In the genomic region with DNA sequence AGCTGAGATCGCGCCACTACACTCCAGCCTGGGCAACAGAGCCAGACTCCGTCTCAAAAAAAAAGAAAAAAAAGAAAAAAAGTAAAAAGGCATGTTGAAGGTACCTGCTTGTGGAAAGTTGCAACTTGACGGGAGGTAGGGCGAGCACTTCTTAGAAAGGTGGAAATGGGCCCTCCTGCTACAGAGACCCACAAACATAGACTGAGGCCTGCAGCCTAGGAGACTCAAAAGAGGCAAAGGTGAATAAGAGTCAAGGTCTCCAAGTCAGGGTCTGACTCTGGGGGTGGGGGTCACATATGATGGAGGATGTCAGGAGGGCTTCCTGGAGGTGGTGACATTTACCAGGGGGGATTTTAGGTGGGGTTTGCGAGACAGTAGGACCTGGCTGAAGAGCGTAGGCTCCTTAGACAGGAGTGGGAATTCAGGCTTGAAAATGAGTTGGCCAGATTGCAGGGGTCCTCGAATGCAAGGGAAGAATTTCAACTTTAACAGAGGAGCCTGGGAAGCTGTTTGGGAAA, we compare ENCODE assay signal across 11 cellular contexts.
DNase-seq lines count a peak whose midpoint lies in the region; ATAC-seq, FAIRE-seq and TF ChIP-seq lines count a peak whose summit lies in the region.
"Had no signal": no experiment of that assay in that cellular context is flagged by ENCODE, and none has a peak within 500 bp of the region (broad histone marks: within the 10 kb centered on the region; RNA-seq: fewer than 3 reads in every experiment).

No MANE protein-coding gene starts in this region.

- ATAC-seq in CD4-positive, CD25-positive, alpha-beta regulatory T cell (ENCODE audit: low read depth in 2 of 2) = no peak
- no peak for ATAC-seq in HG03039 (IDR thresholded peaks at IDR 0.05; ENCODE audit: unreplicated experiment)
- ATAC-seq in HG02973 (IDR thresholded peaks at IDR 0.05; ENCODE audit: unreplicated experiment) = no peak
- ATAC-seq in GM19452 (IDR thresholded peaks at IDR 0.05; ENCODE audit: unreplicated experiment) = no peak
- ATAC-seq: HCT116 had no signal

- no peak for FAIRE-seq in GM12892 (lab: Jason Lieb, UNC)

- peaks cover 7% of the 10 kb centered on the region for H3K36me3 Mint-ChIP-seq in CD4-positive, CD25-positive, alpha-beta regulatory T cell

- TF ChIP-seq CTCF in KMS-11 (conservative IDR thresholded peaks at IDR 0.05; ENCODE audit: low read depth, low read length) (no peak), colonic mucosa (IDR thresholded peaks at IDR 0.05) (no peak), osteoblast (IDR thresholded peaks at IDR 0.05; ENCODE audit: extremely low read depth, low read depth, low read length) (no peak)

- H3K4me3 Mint-ChIP-seq in CD4-positive, CD25-positive, alpha-beta regulatory T cell = peak overlapping the region; percentile 84 to 91 (median 88)

- peak in 1 of 3 donors; percentile 66 for DNase-seq in CD4-positive, CD25-positive, alpha-beta regulatory T cell
- no peak for DNase-seq in colonic mucosa
- DNase-seq in osteoblast (ENCODE audit: insufficient read length, low spot score, missing footprints) = no peak
- DNase-seq in GM12892 (ENCODE audit: insufficient read length) = no peak
- DNase-seq: NCI-H187 treated with DMSO at 0.1 percent for 48 hours, PC-9 had no signal

- no peak overlapping the region for H2AFZ ChIP-seq in KMS-11 (ENCODE audit: low read depth)
- no peak overlapping the region for H2AFZ ChIP-seq in osteoblast (ENCODE audit: low read length)
- H2AFZ ChIP-seq: PC-9 had no signal

- H3K9me3 ChIP-seq in CD4-positive, CD25-positive, alpha-beta regulatory T cell (ENCODE audit: control insufficient read depth in 2 of 2, low read length in 2 of 2) = no peaks in the 10 kb centered on the region
- no peaks in the 10 kb centered on the region for H3K9me3 ChIP-seq in colonic mucosa
- no peaks in the 10 kb centered on the region for H3K9me3 ChIP-seq in osteoblast (ENCODE audit: low read depth, low read length)

- H3K27me3 Mint-ChIP-seq in CD4-positive, CD25-positive, alpha-beta regulatory T cell = no peaks in the 10 kb centered on the region

- H4K20me1 ChIP-seq in KMS-11 (ENCODE audit: insufficient read depth) (no peaks in the 10 kb centered on the region), osteoblast (ENCODE audit: insufficient read depth, low read length) (peaks cover 86% of the 10 kb centered on the region)

- H3K9me3 Mint-ChIP-seq in CD4-positive, CD25-positive, alpha-beta regulatory T cell = no peaks in the 10 kb centered on the region

- no peaks in the 10 kb centered on the region for H3K27me3 ChIP-seq in CD4-positive, CD25-positive, alpha-beta regulatory T cell (ENCODE audit: control insufficient read depth, insufficient read depth, low read length)
- H3K27me3 ChIP-seq in KMS-11 (ENCODE audit: insufficient read depth, low read depth) = no peaks in the 10 kb centered on the region
- H3K27me3 ChIP-seq in colonic mucosa = no peaks in the 10 kb centered on the region
- H3K27me3 ChIP-seq in osteoblast (ENCODE audit: insufficient read depth, low read length) = no peaks in the 10 kb centered on the region

- peaks cover 99% of the 10 kb centered on the region for H3K4me1 ChIP-seq in CD4-positive, CD25-positive, alpha-beta regulatory T cell (ENCODE audit: control insufficient read depth, insufficient read depth, low read length, poor library complexity, severe bottlenecking)
- H3K4me1 ChIP-seq in KMS-11 (ENCODE audit: low read depth, poor library complexity, severe bottlenecking) (peaks cover 98% of the 10 kb centered on the region), colonic mucosa (peaks cover 27% of the 10 kb centered on the region), osteoblast (ENCODE audit: insufficient read depth, low read length) (peaks cover 49% of the 10 kb centered on the region)

- H3K4me3 ChIP-seq in CD4-positive, CD25-positive, alpha-beta regulatory T cell (ENCODE audit: low read depth, low read length) = peak overlapping the region; percentile 37
- H3K4me3 ChIP-seq in KMS-11 (IDR thresholded peaks at IDR 0.05; ENCODE audit: insufficient read depth, low read depth, low read length) = no peak overlapping the region
- H3K4me3 ChIP-seq in colonic mucosa = no peak overlapping the region
- H3K4me3 ChIP-seq in osteoblast (ENCODE audit: insufficient read depth, low read length) = no peak overlapping the region
- H3K4me3 ChIP-seq: PC-9 had no signal

- H3K4me1 Mint-ChIP-seq in CD4-positive, CD25-positive, alpha-beta regulatory T cell = peaks cover 9 to 96% (median 69%) of the 10 kb centered on the region in 4 donors

- peaks cover 86% of the 10 kb centered on the region for H3K79me2 ChIP-seq in KMS-11 (ENCODE audit: insufficient read depth, low read depth)
- peaks cover 91% of the 10 kb centered on the region for H3K79me2 ChIP-seq in osteoblast (ENCODE audit: insufficient read depth, low read length)

- H3K36me3 ChIP-seq in CD4-positive, CD25-positive, alpha-beta regulatory T cell (ENCODE audit: control insufficient read depth, insufficient read depth, low read length) = no peaks in the 10 kb centered on the region
- H3K36me3 ChIP-seq in KMS-11 (ENCODE audit: insufficient read depth) (no peaks in the 10 kb centered on the region), colonic mucosa (no peaks in the 10 kb centered on the region), osteoblast (ENCODE audit: insufficient read depth, low read length) (no peaks in the 10 kb centered on the region)

- H3K9ac ChIP-seq in KMS-11 (no peak overlapping the region), colonic mucosa (ENCODE audit: low read depth in 2 of 2, low read length in 2 of 2) (no peak overlapping the region)

- H3K4me2 ChIP-seq in KMS-11 (peak overlapping the region; percentile 82; the same call in 1 of the 2 replicates), osteoblast (ENCODE audit: insufficient read depth, low read length) (no peak overlapping the region)
- H3K4me2 ChIP-seq: PC-9 had no signal

- H3K27ac ChIP-seq in CD4-positive, CD25-positive, alpha-beta regulatory T cell (ENCODE audit: insufficient read depth, low read length, poor library complexity, severe bottlenecking) = peak overlapping the region; percentile 96
- H3K27ac ChIP-seq in KMS-11 = peak overlapping the region; percentile 13; the same call in 1 of the 2 replicates
- peak overlapping the region; percentile 83 for H3K27ac ChIP-seq in colonic mucosa
- H3K27ac ChIP-seq in osteoblast (ENCODE audit: low read depth, low read length) = peak overlapping the region; percentile 70
- H3K27ac ChIP-seq: PC-9 had no signal

- H3K27ac Mint-ChIP-seq in CD4-positive, CD25-positive, alpha-beta regulatory T cell = peak overlapping the region; percentile 98 to 100 (median 99)

- no peak for TF ChIP-seq POLR2A in GM12892 (IDR thresholded peaks at IDR 0.05; ENCODE audit: low read depth, low read length)

- intact Hi-C loops in colonic mucosa (cut with DNase I) = loop anchor here (5.0 kb wide), 1 partner anchor 33 kb away; no protein-coding TSS in a partner anchor

Comparison
In these comparisons a context has a peak if more than half of its experiments do, and no peak if none do; other contexts are left out.
1. H3K27ac ChIP-seq: peak in every context shown above with its lines; median percentile 96 in CD4-positive, CD25-positive, alpha-beta regulatory T cell; 83 in colonic mucosa; 70 in osteoblast; 13 in KMS-11.